In genomic region chr5:93513298-93513697, GRCh38 we compare ENCODE assay signal across 27 cellular contexts.
"Had no signal": no experiment of that assay in that cellular context is flagged by ENCODE, and none has a peak within 500 bp of the region (broad histone marks: within the 10 kb centered on the region; RNA-seq: fewer than 3 reads in every experiment).

No MANE protein-coding gene starts in this region.

- H3K27me3 Mint-ChIP-seq: activated CD4-positive, alpha-beta memory T cell treated with anti-CD3 and anti-CD28 coated beads, Interleukin-2, amount 10 ng/mL, durations not matched to agents 7 days and 5 days; activated naive CD4-positive, alpha-beta T cell treated with anti-CD3 and anti-CD28 coated beads, Interleukin-2, amount 10 ng/mL, durations not matched to agents 7 days and 5 days; activated naive CD8-positive, alpha-beta T cell treated with anti-CD3 and anti-CD28 coated beads for 36 hours had no signal

- H3K4me1 Mint-ChIP-seq: activated CD4-positive, alpha-beta memory T cell treated with anti-CD3 and anti-CD28 coated beads, Interleukin-2, amount 10 ng/mL, durations not matched to agents 7 days and 5 days; activated naive CD4-positive, alpha-beta T cell treated with anti-CD3 and anti-CD28 coated beads, Interleukin-2, amount 10 ng/mL, durations not matched to agents 7 days and 5 days; activated naive CD8-positive, alpha-beta T cell treated with anti-CD3 and anti-CD28 coated beads for 36 hours; central memory CD8-positive, alpha-beta T cell had no signal

- H3K4me3 ChIP-seq: body of pancreas, MG63, Peyer's patch had no signal

- H3K27ac Mint-ChIP-seq: activated CD4-positive, alpha-beta memory T cell treated with anti-CD3 and anti-CD28 coated beads, Interleukin-2, amount 10 ng/mL, durations not matched to agents 7 days and 5 days; activated naive CD4-positive, alpha-beta T cell treated with anti-CD3 and anti-CD28 coated beads, Interleukin-2, amount 10 ng/mL, durations not matched to agents 7 days and 5 days; activated naive CD8-positive, alpha-beta T cell treated with anti-CD3 and anti-CD28 coated beads for 36 hours; activated T-helper 2 cell treated with anti-CD3 and anti-CD28 coated beads, Interferon-gamma antibody, Interleukin-2, Interleukin-4, amounts not matched to agents 10 μg/mL and 5 μg/mL and 100 μg/mL, durations not matched to agents 14 hours and 24 hours and 36 hours had no signal

- H3K27me3 ChIP-seq: body of pancreas, MG63, Peyer's patch had no signal

- DNase-seq: activated CD4-positive, alpha-beta memory T cell treated with anti-CD3 and anti-CD28 coated beads, Interleukin-2, amount 10 ng/mL, durations not matched to agents 7 days and 5 days; activated CD4-positive, alpha-beta T cell treated with anti-CD3 and anti-CD28 coated beads, Interleukin-2, amount 50 U/mL, for 1 hour; activated CD4-positive, CD25-positive, alpha-beta regulatory T cell; activated gamma-delta T cell treated with Interleukin-2 at 50 U/mL for 16 hours; activated naive CD4-positive, alpha-beta T cell treated with anti-CD3 and anti-CD28 coated beads, Interleukin-2, amount 10 ng/mL, durations not matched to agents 7 days and 5 days; activated naive CD8-positive, alpha-beta T cell treated with anti-CD3 and anti-CD28 coated beads for 36 hours; activated T-cell treated with anti-CD3 and anti-CD28 coated beads for 4 hours; activated T-cell treated with anti-CD3 and anti-CD28 coated beads, Interleukin-2, amount 50 U/mL, for 48 hours; body of pancreas; MG63; MV-4-11; NCI-H1092 treated with DMSO at 0.1 percent for 48 hours; NCI-H1417 treated with DMSO at 0.1 percent for 48 hours; NCI-H1694; NCI-H2029; NCI-H345; NCI-H510A; NCI-H69; NK-92 treated with Interleukin-12 subunit alpha and Interleukin-12 subunit beta, amount 100 ng/mL, for 24 hours; OCI-M1; Peyer's patch; SHP77; T-helper 1 cell had no signal

- H3K4me3 Mint-ChIP-seq: activated CD4-positive, alpha-beta memory T cell treated with anti-CD3 and anti-CD28 coated beads, Interleukin-2, amount 10 ng/mL, durations not matched to agents 7 days and 5 days; activated naive CD4-positive, alpha-beta T cell treated with anti-CD3 and anti-CD28 coated beads, Interleukin-2, amount 10 ng/mL, durations not matched to agents 7 days and 5 days; activated naive CD8-positive, alpha-beta T cell treated with anti-CD3 and anti-CD28 coated beads for 36 hours; central memory CD8-positive, alpha-beta T cell had no signal

- H3K27ac ChIP-seq: body of pancreas, Peyer's patch, RWPE1, VCaP had no signal

- H3K9me3 ChIP-seq: body of pancreas, Peyer's patch had no signal

- H3K36me3 ChIP-seq: Peyer's patch had no signal

- H3K36me3 Mint-ChIP-seq: activated naive CD4-positive, alpha-beta T cell treated with anti-CD3 and anti-CD28 coated beads, Interleukin-2, amount 10 ng/mL, durations not matched to agents 7 days and 5 days; activated naive CD8-positive, alpha-beta T cell treated with anti-CD3 and anti-CD28 coated beads for 36 hours had no signal

- H3K4me1 ChIP-seq: body of pancreas, Peyer's patch had no signal

- ATAC-seq: body of pancreas had no signal

- H3K9me3 Mint-ChIP-seq: activated CD4-positive, alpha-beta memory T cell treated with anti-CD3 and anti-CD28 coated beads, Interleukin-2, amount 10 ng/mL, durations not matched to agents 7 days and 5 days; activated naive CD4-positive, alpha-beta T cell treated with anti-CD3 and anti-CD28 coated beads, Interleukin-2, amount 10 ng/mL, durations not matched to agents 7 days and 5 days; activated naive CD8-positive, alpha-beta T cell treated with anti-CD3 and anti-CD28 coated beads for 36 hours; activated T-helper 2 cell treated with anti-CD3 and anti-CD28 coated beads, Interferon-gamma antibody, Interleukin-2, Interleukin-4, amounts not matched to agents 10 μg/mL and 5 μg/mL and 100 μg/mL, durations not matched to agents 14 hours and 24 hours and 36 hours; central memory CD8-positive, alpha-beta T cell had no signal
